In genomic region chr18:30622104-30622503, GRCh38 we compare ENCODE assay signal across 22 cellular contexts.
DNase-seq lines count a peak whose midpoint lies in the region; ATAC-seq and TF ChIP-seq lines count a peak whose summit lies in the region.
"Had no signal": no experiment of that assay in that cellular context is flagged by ENCODE, and none has a peak within 500 bp of the region (broad histone marks: within the 10 kb centered on the region; RNA-seq: fewer than 3 reads in every experiment).

No MANE protein-coding gene starts in this region.

- no peak overlapping the region for H3K4me2 ChIP-seq in neural cell (ENCODE audit: low read length)
- H3K4me2 ChIP-seq: BLaER1 had no signal

- H2AFZ ChIP-seq in neural cell (ENCODE audit: low read depth, low read length) = no peak overlapping the region

- peak; percentile 98 for TF ChIP-seq EP300 in neural cell (conservative IDR thresholded peaks at IDR 0.05; ENCODE audit: poor library complexity, severe bottlenecking)

- no peak for TF ChIP-seq RAD21 in neural cell (conservative IDR thresholded peaks at IDR 0.05)

- no peaks in the 10 kb centered on the region for H3K79me2 ChIP-seq in neural cell (replicated peaks; ENCODE audit: insufficient read depth, low read length)

- H3K4me3 ChIP-seq in neural cell (ENCODE audit: low read length) (no peak overlapping the region), gastrocnemius medialis (no peak overlapping the region)
- H3K4me3 ChIP-seq: BLaER1, GM12878 had no signal

- TF ChIP-seq CTCF in foreskin keratinocyte (conservative IDR thresholded peaks at IDR 0.05) = no peak
- no peak for TF ChIP-seq CTCF in neural cell (IDR thresholded peaks at IDR 0.05; ENCODE audit: poor library complexity, severe bottlenecking)
- no peak for TF ChIP-seq CTCF in gastrocnemius medialis (IDR thresholded peaks at IDR 0.05 in 4 of 5, conservative IDR thresholded peaks at IDR 0.05 in 1 of 5)

- no peaks in the 10 kb centered on the region for H3K9me2 ChIP-seq in neural cell (ENCODE audit: insufficient read depth, low read length)

- DNase-seq in foreskin keratinocyte (no peak), iPS-NIHi7 (ENCODE audit: extremely low spot score) (no peak), gastrocnemius medialis (no peak)
- DNase-seq: 8988T; ACHN; BE2C; C1 segment of cervical spinal cord; CD4-positive, alpha-beta memory T cell; CD4-positive, CD25-positive, alpha-beta regulatory T cell; CD8-positive, alpha-beta memory T cell; COR-L47; DMS 273 treated with DMSO at 0.1 percent for 48 hours; DMS153; DMS53; DMS79; DND-41; EL; GDM1 had no signal

- no peaks in the 10 kb centered on the region for H3K9me3 ChIP-seq in neural cell (ENCODE audit: low read length)
- H3K9me3 ChIP-seq in gastrocnemius medialis = no peaks in the 10 kb centered on the region
- H3K9me3 ChIP-seq: BE2C, BLaER1 had no signal

- in situ Hi-C loops in gastrocnemius medialis (cut with MboI; ENCODE audit: low sequenced_read_pairs in 4 of 4) = no loop called here

- intact Hi-C loops in gastrocnemius medialis (cut with DNase I; ENCODE audit: low total_unique reads) = no loop called here

- no peak for ATAC-seq in foreskin keratinocyte
- ATAC-seq in GM21786 (IDR thresholded peaks at IDR 0.05; ENCODE audit: unreplicated experiment) = no peak
- ATAC-seq in gastrocnemius medialis = no peak
- ATAC-seq: GM12878 had no signal

- H3K36me3 ChIP-seq in neural cell (ENCODE audit: insufficient read depth, low read length) (no peaks in the 10 kb centered on the region), gastrocnemius medialis (no peaks in the 10 kb centered on the region)
- H3K36me3 ChIP-seq: BE2C, BLaER1 had no signal

- peak overlapping the region; percentile 15 for H3K27ac ChIP-seq in foreskin keratinocyte
- H3K27ac ChIP-seq in neural cell (ENCODE audit: low read length) = peak overlapping the region; percentile 79
- no peak overlapping the region for H3K27ac ChIP-seq in gastrocnemius medialis
- H3K27ac ChIP-seq: BLaER1 had no signal

- no peak overlapping the region for H3K9ac ChIP-seq in neural cell (ENCODE audit: low read length)
- H3K9ac ChIP-seq: BLaER1 had no signal

- TF ChIP-seq POLR2A in gastrocnemius medialis (IDR thresholded peaks at IDR 0.05) = no peak

- H3K27me3 ChIP-seq in foreskin keratinocyte = no peaks in the 10 kb centered on the region
- no peaks in the 10 kb centered on the region for H3K27me3 ChIP-seq in neural cell (ENCODE audit: insufficient read depth, low read depth, low read length)
- no peaks in the 10 kb centered on the region for H3K27me3 ChIP-seq in gastrocnemius medialis
- H3K27me3 ChIP-seq: BE2C, BLaER1 had no signal

- peaks cover 4% of the 10 kb centered on the region for H3F3A ChIP-seq in neural cell (ENCODE audit: insufficient read depth, low read length, poor library complexity, severe bottlenecking)

- no peaks in the 10 kb centered on the region for H3K4me1 ChIP-seq in foreskin keratinocyte
- H3K4me1 ChIP-seq in gastrocnemius medialis = no peaks in the 10 kb centered on the region
- H3K4me1 ChIP-seq: BE2C, BLaER1 had no signal

- H4K20me1 ChIP-seq in neural cell (ENCODE audit: insufficient read depth) = no peaks in the 10 kb centered on the region
- H4K20me1 ChIP-seq: BLaER1 had no signal

TF ChIP-seq in neural cell, 6 proteins besides CTCF, POLR2A, EP300 and RAD21:
- TF ChIP-seq POLR2AphosphoS5 (IDR thresholded peaks at IDR 0.05) (peak; percentile 81), SMC3 (conservative IDR thresholded peaks at IDR 0.05; ENCODE audit: poor library complexity) (no peak), EZH2 (IDR thresholded peaks at IDR 0.05; ENCODE audit: borderline replicate concordance, insufficient read depth, low read length, poor library complexity, severe bottlenecking) (no peak), TAF1 (IDR thresholded peaks at IDR 0.05; ENCODE audit: low read depth) (no peak), REST (IDR thresholded peaks at IDR 0.05; ENCODE audit: borderline replicate concordance) (peak; percentile 79), MXI1 (conservative IDR thresholded peaks at IDR 0.05; ENCODE audit: poor library complexity, severe bottlenecking) (no peak)

Comparison
In these comparisons a context has a peak if more than half of its experiments do, and no peak if none do; other contexts are left out.
1. H3K27ac ChIP-seq: peak in foreskin keratinocyte (single experiment) and neural cell (single experiment); none in gastrocnemius medialis (0 of 4).